In the genomic region with DNA sequence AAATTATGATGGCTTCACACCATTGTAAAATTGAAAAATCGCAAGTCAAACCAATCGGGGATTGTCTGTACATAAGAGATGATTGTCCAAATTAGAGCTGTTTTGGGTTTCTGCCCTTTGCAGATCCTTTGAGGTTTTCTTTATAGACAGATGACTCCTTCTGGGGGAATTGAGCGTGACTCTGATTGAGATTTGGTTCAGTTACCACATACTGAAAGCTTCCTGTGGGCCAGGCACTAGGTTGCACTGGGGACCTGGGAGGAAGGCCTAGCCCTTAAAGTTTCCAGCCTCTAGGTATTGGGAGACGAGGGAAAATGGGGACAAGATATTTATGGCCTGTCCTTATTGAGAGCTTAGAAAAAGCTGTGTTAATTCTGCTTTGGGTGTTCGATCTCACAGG, we compare ENCODE assay signal across 14 cellular contexts.
"Had no signal": no experiment of that assay in that cellular context is flagged by ENCODE, and none has a peak within 500 bp of the region (broad histone marks: within the 10 kb centered on the region; RNA-seq: fewer than 3 reads in every experiment).

No MANE protein-coding gene starts in this region.

- H3K4me3 Mint-ChIP-seq: activated CD4-positive, alpha-beta T cell treated with anti-CD3 and anti-CD28 coated beads, Interleukin-2, amount 10 ng/mL, durations not matched to agents 7 days and 5 days; mesothelial cell of epicardium had no signal

- H3K27me3 ChIP-seq: esophagus muscularis mucosa, transverse colon had no signal

- H3K36me3 ChIP-seq: esophagus muscularis mucosa, lower lobe of right lung, transverse colon had no signal

- H3K9me3 Mint-ChIP-seq: activated CD4-positive, alpha-beta T cell treated with anti-CD3 and anti-CD28 coated beads, Interleukin-2, amount 10 ng/mL, durations not matched to agents 7 days and 5 days; mesothelial cell of epicardium; T-cell had no signal

- DNase-seq: activated CD4-positive, alpha-beta T cell treated with anti-CD3 and anti-CD28 coated beads, Interleukin-2, amount 10 ng/mL, durations not matched to agents 7 days and 5 days; activated naive CD4-positive, alpha-beta T cell treated with anti-CD3 and anti-CD28 coated beads, Interleukin-2, amount 50 U/mL, for 16 hours; anterior cingulate cortex; hypothalamus; lower lobe of right lung; nucleus accumbens; right cardiac atrium; small intestine; T-cell; transverse colon had no signal

- H3K27ac ChIP-seq: esophagus muscularis mucosa, lower lobe of right lung, SK-N-MC, transverse colon, VCaP had no signal

- H3K4me3 ChIP-seq: esophagus muscularis mucosa, lower lobe of right lung, SK-N-MC, transverse colon had no signal

- H3K9me3 ChIP-seq: esophagus muscularis mucosa, lower lobe of right lung, transverse colon had no signal

- H3K27ac Mint-ChIP-seq: activated CD4-positive, alpha-beta T cell treated with anti-CD3 and anti-CD28 coated beads, Interleukin-2, amount 10 ng/mL, durations not matched to agents 7 days and 5 days; T-cell had no signal

- H3K27me3 Mint-ChIP-seq: activated CD4-positive, alpha-beta T cell treated with anti-CD3 and anti-CD28 coated beads, Interleukin-2, amount 10 ng/mL, durations not matched to agents 7 days and 5 days; T-cell had no signal

- ATAC-seq: right cardiac atrium, T-cell had no signal
